ENCODE assay signal across 8 cellular contexts in the genomic region with DNA sequence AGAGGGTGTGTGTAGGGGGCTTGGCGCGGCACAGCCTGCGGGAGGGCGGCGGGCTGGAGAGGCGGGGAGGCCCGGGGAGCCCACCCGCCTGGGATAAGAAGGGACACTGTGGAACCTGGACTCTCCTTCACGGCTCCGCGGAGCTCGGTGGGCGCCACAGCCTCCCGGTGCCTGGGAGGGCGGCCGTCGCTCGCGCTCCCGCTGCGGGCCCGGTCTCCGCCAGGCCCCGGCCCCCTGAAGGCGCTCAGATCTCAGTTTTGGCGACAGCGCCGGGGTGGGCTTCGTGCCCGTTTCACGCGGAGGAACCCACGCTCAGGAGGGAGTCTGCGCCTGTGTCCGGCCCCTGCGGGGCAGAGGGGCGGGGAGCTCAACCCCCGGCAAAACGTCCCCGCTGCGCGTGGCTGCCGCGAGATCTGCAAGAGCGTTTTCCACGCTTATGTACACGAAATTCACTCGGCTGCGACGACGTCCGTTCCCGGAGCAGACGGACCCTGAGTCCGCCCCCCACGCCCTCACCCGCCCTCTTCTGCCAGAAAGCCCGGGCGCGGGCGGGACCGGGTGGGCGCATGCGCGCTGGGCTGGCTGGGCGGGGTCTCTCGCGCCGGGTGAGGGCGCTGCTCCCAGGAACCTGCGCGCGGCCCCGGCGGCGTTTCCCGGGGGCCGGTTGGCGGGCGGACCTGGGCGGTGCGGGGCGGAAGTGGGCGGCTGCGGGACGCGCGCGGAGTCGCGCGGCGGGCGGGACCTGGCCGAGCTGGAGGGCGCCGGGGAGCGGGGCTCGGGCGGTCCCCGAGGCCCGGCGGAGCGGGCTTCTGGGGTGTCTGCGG. TPM values are rescaled to one million over a fixed set of nuclear protein-coding genes. Genes with fewer than 3 reads are reported as not detected.
A peak's percentile ranks its signal among the peaks of the same experiment; 100 is the strongest.
DNase-seq lines count a peak whose midpoint lies in the region; ATAC-seq and TF ChIP-seq lines count a peak whose summit lies in the region.

A gene (plus strand): TSS at position 704 of the 824 bp plus-strand sequence.

- peaks cover 10 to 34% (median 21%) of the 10 kb centered on the region in 4 donors for H3K4me1 ChIP-seq in liver (ENCODE audit: control insufficient read depth in 4 of 4, insufficient read depth in 4 of 4, low read length in 3 of 4)

- H3K36me3 ChIP-seq in BJ (ENCODE audit: control insufficient read depth, insufficient read depth, low read length) (peaks cover 5% of the 10 kb centered on the region), liver (ENCODE audit: control insufficient read depth in 4 of 4, insufficient read depth in 3 of 4, low read depth in 1 of 4, low read length in 3 of 4) (peaks cover 3 to 7% (median 6%) of the 10 kb centered on the region in 4 donors)

- ATAC-seq in GM19324 (IDR thresholded peaks at IDR 0.05; ENCODE audit: low FRiP score, unreplicated experiment) (peak; percentile 89), HG03457 (IDR thresholded peaks at IDR 0.05; ENCODE audit: unreplicated experiment) (peak; percentile 42)

- H3K9ac ChIP-seq in liver (ENCODE audit: low read depth in 1 of 2, low read length in 2 of 2): peak within 1 kb of the TSS; percentile 66 to 83

- peak within 1 kb of the TSS; percentile 64 to 77 for H3K27ac ChIP-seq in liver (ENCODE audit: low read depth in 1 of 2, low read length in 2 of 2)

- POLR2A ChIA-PET in BJ (lab: Charles Lee): interaction anchor here (0.8 to 1.1 kb wide), 2 partner anchors 11 to 12 kb away, joined by 3 to 4 read pairs; no protein-coding TSS in a partner anchor

- H3K9me3 ChIP-seq in liver (ENCODE audit: control insufficient read depth in 4 of 4, low read length in 3 of 4): no peaks in the 10 kb centered on the region

- H3K4me3 ChIP-seq in BJ (ENCODE audit: low read depth, low read length) (peak within 1 kb of the TSS; percentile 99), liver (ENCODE audit: low read depth in 1 of 3, low read length in 3 of 3) (peak within 1 kb of the TSS; percentile 83 to 98 (median 92))

- no peak for TF ChIP-seq RAD21 in liver (IDR thresholded peaks at IDR 0.05)

- CTCF ChIA-PET in BJ (lab: Yijun Ruan, JAX): interaction anchor here (0.6 to 1.9 kb wide), 7 partner anchors 12 to 178 kb away, joined by 3 to 10 read pairs (median 3); a partner anchor contains a TSS

- TF ChIP-seq CTCF in BJ (IDR thresholded peaks at IDR 0.05; ENCODE audit: insufficient read depth, low read depth, low read length) (no peak), liver (IDR thresholded peaks at IDR 0.05; ENCODE audit: low read depth, low read length, missing input control) (no peak)

- H3K27me3 ChIP-seq in BJ (ENCODE audit: control insufficient read depth, insufficient read depth, low read length): no peaks in the 10 kb centered on the region
- H3K27me3 ChIP-seq in liver (ENCODE audit: control insufficient read depth in 4 of 4, insufficient read depth in 4 of 4, low read length in 3 of 4): no peaks in the 10 kb centered on the region

- DNase-seq in BJ (ENCODE audit: low read depth) (no peak), NCI-H748 treated with DMSO at 0.1 percent for 48 hours (lab: John Stamatoyannopoulos, UW) (peak; percentile 77), dermis blood vessel endothelial cell (peak; percentile 86)
- peak; percentile 91 to 92 for DNase-seq in activated CD4-positive, alpha-beta T cell treated with anti-CD3 and anti-CD28 coated beads, Interleukin-2, amount 50 U/mL, for 4 hours
- DNase-seq in stimulated activated CD4-positive, alpha-beta T cell treated with anti-CD3 and anti-CD28 coated beads, Interleukin-4, amount 100 ng/mL, for 24 hours: peak; percentile 95

- under 1% methylated on average over 105 of the region's 105 CpGs for WGBS in liver

TF ChIP-seq in liver, 16 proteins besides CTCF, POLR2A, EP300 and RAD21:
- TF ChIP-seq, protein P1, sequence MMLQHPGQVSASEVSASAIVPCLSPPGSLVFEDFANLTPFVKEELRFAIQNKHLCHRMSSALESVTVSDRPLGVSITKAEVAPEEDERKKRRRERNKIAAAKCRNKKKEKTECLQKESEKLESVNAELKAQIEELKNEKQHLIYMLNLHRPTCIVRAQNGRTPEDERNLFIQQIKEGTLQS (IDR thresholded peaks at IDR 0.05): no peak
- TF ChIP-seq NR2F2 (IDR thresholded peaks at IDR 0.05) (no peak), GABPA (IDR thresholded peaks at IDR 0.05 in 1 of 2, conservative IDR thresholded peaks at IDR 0.05 in 1 of 2) (peak in 1 of 2 donors; percentile 72), YY1 (IDR thresholded peaks at IDR 0.05) (peak; percentile 39), HNF4G (IDR thresholded peaks at IDR 0.05) (no peak), FOXA1 (IDR thresholded peaks at IDR 0.05) (no peak), HNF4A (conservative IDR thresholded peaks at IDR 0.05) (peak; percentile 49 to 67)
- TF ChIP-seq, protein P2, sequence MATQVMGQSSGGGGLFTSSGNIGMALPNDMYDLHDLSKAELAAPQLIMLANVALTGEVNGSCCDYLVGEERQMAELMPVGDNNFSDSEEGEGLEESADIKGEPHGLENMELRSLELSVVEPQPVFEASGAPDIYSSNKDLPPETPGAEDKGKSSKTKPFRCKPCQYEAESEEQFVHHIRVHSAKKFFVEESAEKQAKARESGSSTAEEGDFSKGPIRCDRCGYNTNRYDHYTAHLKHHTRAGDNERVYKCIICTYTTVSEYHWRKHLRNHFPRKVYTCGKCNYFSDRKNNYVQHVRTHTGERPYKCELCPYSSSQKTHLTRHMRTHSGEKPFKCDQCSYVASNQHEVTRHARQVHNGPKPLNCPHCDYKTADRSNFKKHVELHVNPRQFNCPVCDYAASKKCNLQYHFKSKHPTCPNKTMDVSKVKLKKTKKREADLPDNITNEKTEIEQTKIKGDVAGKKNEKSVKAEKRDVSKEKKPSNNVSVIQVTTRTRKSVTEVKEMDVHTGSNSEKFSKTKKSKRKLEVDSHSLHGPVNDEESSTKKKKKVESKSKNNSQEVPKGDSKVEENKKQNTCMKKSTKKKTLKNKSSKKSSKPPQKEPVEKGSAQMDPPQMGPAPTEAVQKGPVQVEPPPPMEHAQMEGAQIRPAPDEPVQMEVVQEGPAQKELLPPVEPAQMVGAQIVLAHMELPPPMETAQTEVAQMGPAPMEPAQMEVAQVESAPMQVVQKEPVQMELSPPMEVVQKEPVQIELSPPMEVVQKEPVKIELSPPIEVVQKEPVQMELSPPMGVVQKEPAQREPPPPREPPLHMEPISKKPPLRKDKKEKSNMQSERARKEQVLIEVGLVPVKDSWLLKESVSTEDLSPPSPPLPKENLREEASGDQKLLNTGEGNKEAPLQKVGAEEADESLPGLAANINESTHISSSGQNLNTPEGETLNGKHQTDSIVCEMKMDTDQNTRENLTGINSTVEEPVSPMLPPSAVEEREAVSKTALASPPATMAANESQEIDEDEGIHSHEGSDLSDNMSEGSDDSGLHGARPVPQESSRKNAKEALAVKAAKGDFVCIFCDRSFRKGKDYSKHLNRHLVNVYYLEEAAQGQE (IDR thresholded peaks at IDR 0.05): no peak
- TF ChIP-seq, protein P3, sequence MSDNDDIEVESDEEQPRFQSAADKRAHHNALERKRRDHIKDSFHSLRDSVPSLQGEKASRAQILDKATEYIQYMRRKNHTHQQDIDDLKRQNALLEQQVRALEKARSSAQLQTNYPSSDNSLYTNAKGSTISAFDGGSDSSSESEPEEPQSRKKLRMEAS (IDR thresholded peaks at IDR 0.05): no peak

RNA-seq across cellular contexts. Expression of the gene that starts here (rescaled TPM):
- polyA plus RNA-seq in BJ (2011; rRNA removed) (26.6 and 51.9 TPM in 2 replicates), liver (10 to 100 TPM in 1 of 2 donors, 1 to 10 TPM in 1; 4.7 to 24.6 TPM)
- 22.6 and 25.7 TPM in 2 replicates for polyA minus RNA-seq in BJ (2011; rRNA and poly(A)+ RNA removed)
- total RNA-seq in dermis blood vessel endothelial cell (55.3 and 83.7 TPM in 2 replicates), liver (10 to 100 TPM; 16.5 to 19.7 TPM)
